35 cellular contexts compared by ENCODE assay signal in genomic region chr15:78868366-78868765, GRCh38.
"Had no signal": no experiment of that assay in that cellular context is flagged by ENCODE, and none has a peak within 500 bp of the region (broad histone marks: within the 10 kb centered on the region; RNA-seq: fewer than 3 reads in every experiment).

No MANE protein-coding gene starts in this region.

- ATAC-seq: activated CD8-positive, alpha-beta T cell treated with anti-CD3 and anti-CD28 coated beads for 36 hours; activated naive CD4-positive, alpha-beta T cell treated with anti-CD3 and anti-CD28 coated beads, Interleukin-2, amount 50 U/mL, for 72 hours; activated T-cell treated with anti-CD3 and anti-CD28 coated beads, Interleukin-2, amount 50 U/mL, for 4 hours; activated T-cell treated with anti-CD3 and anti-CD28 coated beads, Interleukin-2, amount 50 U/mL, for 72 hours; activated T-helper 17 cell treated with anti-CD3 and anti-CD28 coated beads, Interleukin-2, amount 50 U/mL, for 72 hours; body of pancreas had no signal

- H3K4me1 ChIP-seq: adrenal gland, breast epithelium had no signal

- H3K36me3 ChIP-seq: adrenal gland, breast epithelium had no signal

- H3K9me3 ChIP-seq: adrenal gland, body of pancreas, breast epithelium had no signal

- H3K27me3 Mint-ChIP-seq: activated B cell treated with CpG ODN at 0.5 μM for 24 hours; activated CD4-positive, alpha-beta memory T cell treated with anti-CD3 and anti-CD28 coated beads for 36 hours; activated CD8-positive, alpha-beta T cell treated with anti-CD3 and anti-CD28 coated beads for 36 hours; activated naive CD8-positive, alpha-beta T cell treated with anti-CD3 and anti-CD28 coated beads for 36 hours; activated T-helper 17 cell treated with anti-CD3 and anti-CD28 coated beads, Interleukin-2, amount 50 U/mL, for 72 hours had no signal

- H3K27ac Mint-ChIP-seq: activated B cell treated with CpG ODN at 0.5 μM for 24 hours; activated CD4-positive, alpha-beta memory T cell treated with anti-CD3 and anti-CD28 coated beads for 36 hours; activated CD4-positive, alpha-beta T cell treated with anti-CD3 and anti-CD28 coated beads, Interleukin-2, amount 10 ng/mL, durations not matched to agents 24 days and 14 days; activated CD8-positive, alpha-beta T cell treated with anti-CD3 and anti-CD28 coated beads for 36 hours; activated naive CD4-positive, alpha-beta T cell treated with anti-CD3 and anti-CD28 coated beads for 36 hours; activated naive CD4-positive, alpha-beta T cell treated with anti-CD3 and anti-CD28 coated beads, Interleukin-2, amount 50 U/mL, for 72 hours; activated naive CD8-positive, alpha-beta T cell treated with anti-CD3 and anti-CD28 coated beads for 36 hours; activated T-cell treated with anti-CD3 and anti-CD28 coated beads, Interleukin-2, amount 50 U/mL, for 72 hours; activated T-helper 1 cell treated with anti-CD3 and anti-CD28 coated beads, Interleukin-12 subunit alpha, Interleukin-12 subunit beta, Interleukin-2, Interleukin-4 antibody, amounts not matched to agents 30 ng/mL and 10 ng/mL and 1 ng/mL, durations not matched to agents 14 hours and 24 hours and 36 hours; activated T-helper 17 cell treated with anti-CD3 and anti-CD28 coated beads, Interleukin-2, amount 50 U/mL, for 72 hours; T-helper 1 cell treated with Interleukin-12 subunit alpha and Interleukin-12 subunit beta and Interleukin-4 antibody, amounts not matched to agents 30 μg/mL and 1 μg/mL, for 36 hours; T-helper 2 cell treated with Interferon-gamma antibody and Interleukin-4, amounts not matched to agents 5 μg/mL and 100 μg/mL, for 36 hours had no signal

- H3K4me3 Mint-ChIP-seq: activated B cell treated with CpG ODN at 0.5 μM for 24 hours; activated CD4-positive, alpha-beta memory T cell treated with anti-CD3 and anti-CD28 coated beads for 36 hours; activated CD4-positive, alpha-beta T cell treated with anti-CD3 and anti-CD28 coated beads, Interleukin-2, amount 10 ng/mL, durations not matched to agents 24 days and 14 days; activated CD8-positive, alpha-beta T cell treated with anti-CD3 and anti-CD28 coated beads for 36 hours; activated naive CD4-positive, alpha-beta T cell treated with anti-CD3 and anti-CD28 coated beads for 36 hours; activated naive CD8-positive, alpha-beta T cell treated with anti-CD3 and anti-CD28 coated beads for 36 hours; activated T-cell treated with anti-CD3 and anti-CD28 coated beads, Interleukin-2, amount 50 U/mL, for 4 hours; activated T-cell treated with anti-CD3 and anti-CD28 coated beads, Interleukin-2, amount 50 U/mL, for 72 hours; activated T-helper 1 cell treated with anti-CD3 and anti-CD28 coated beads, Interleukin-12 subunit alpha, Interleukin-12 subunit beta, Interleukin-2, Interleukin-4 antibody, amounts not matched to agents 30 ng/mL and 10 ng/mL and 1 ng/mL, durations not matched to agents 14 hours and 24 hours and 36 hours; activated T-helper 17 cell treated with anti-CD3 and anti-CD28 coated beads, Interleukin-2, amount 50 U/mL, for 72 hours; T-helper 1 cell treated with Interleukin-12 subunit alpha and Interleukin-12 subunit beta and Interleukin-4 antibody, amounts not matched to agents 30 μg/mL and 1 μg/mL, for 36 hours; T-helper 2 cell treated with Interferon-gamma antibody and Interleukin-4, amounts not matched to agents 5 μg/mL and 100 μg/mL, for 36 hours had no signal

- H3K4me3 ChIP-seq: adrenal gland, body of pancreas, breast epithelium had no signal

- H3K27me3 ChIP-seq: adrenal gland, body of pancreas, brain microvascular endothelial cell, breast epithelium had no signal

- DNase-seq: activated B cell treated with CpG ODN at 0.5 μM for 24 hours; activated CD4-positive, alpha-beta memory T cell treated with anti-CD3 and anti-CD28 coated beads for 36 hours; activated CD4-positive, alpha-beta T cell treated with anti-CD3 and anti-CD28 coated beads for 4 hours; activated CD4-positive, alpha-beta T cell treated with anti-CD3 and anti-CD28 coated beads, Interleukin-2, amount 10 ng/mL, durations not matched to agents 24 days and 14 days; activated CD4-positive, alpha-beta T cell treated with anti-CD3 and anti-CD28 coated beads, Interleukin-2, amount 50 U/mL, for 1 hour; activated CD4-positive, alpha-beta T cell treated with anti-CD3 and anti-CD28 coated beads, Interleukin-2, amount 50 U/mL, for 4 hours; activated CD4-positive, CD25-positive, alpha-beta regulatory T cell treated with anti-CD3 and anti-CD28 coated beads, Interleukin-2, amount 50 U/mL, for 72 hours; activated CD8-positive, alpha-beta memory T cell treated with anti-CD3 and anti-CD28 coated beads, Interleukin-2, amount 50 U/mL, for 4 hours; activated CD8-positive, alpha-beta T cell treated with anti-CD3 and anti-CD28 coated beads for 36 hours; activated effector memory CD4-positive, alpha-beta T cell treated with anti-CD3 and anti-CD28 coated beads, Interleukin-2, amount 50 U/mL, for 16 hours; activated gamma-delta T cell treated with Interleukin-2 at 50 U/mL for 16 hours; activated naive CD4-positive, alpha-beta T cell; activated naive CD4-positive, alpha-beta T cell treated with anti-CD3 and anti-CD28 coated beads for 36 hours; activated naive CD4-positive, alpha-beta T cell treated with anti-CD3 and anti-CD28 coated beads, Interleukin-2, amount 50 U/mL, for 16 hours; activated naive CD8-positive, alpha-beta T cell treated with anti-CD3 and anti-CD28 coated beads for 36 hours; activated T-cell treated with anti-CD3 and anti-CD28 coated beads for 4 hours; activated T-cell treated with anti-CD3 and anti-CD28 coated beads, Interleukin-2, amount 50 U/mL, for 1 hour; activated T-cell treated with anti-CD3 and anti-CD28 coated beads, Interleukin-2, amount 50 U/mL, for 4 hours; activated T-cell treated with anti-CD3 and anti-CD28 coated beads, Interleukin-2, amount 50 U/mL, for 72 hours; adrenal gland; amniotic stem cell; aorta; body of pancreas; brain microvascular endothelial cell; central memory CD4-positive, alpha-beta T cell; T-helper 1 cell; T-helper 2 cell; T-helper 9 cell had no signal

- H3K9me3 Mint-ChIP-seq: activated B cell treated with CpG ODN at 0.5 μM for 24 hours; activated CD4-positive, alpha-beta memory T cell treated with anti-CD3 and anti-CD28 coated beads for 36 hours; activated CD4-positive, alpha-beta T cell treated with anti-CD3 and anti-CD28 coated beads, Interleukin-2, amount 10 ng/mL, durations not matched to agents 24 days and 14 days; activated CD8-positive, alpha-beta T cell treated with anti-CD3 and anti-CD28 coated beads for 36 hours; activated naive CD4-positive, alpha-beta T cell treated with anti-CD3 and anti-CD28 coated beads for 36 hours; activated naive CD4-positive, alpha-beta T cell treated with anti-CD3 and anti-CD28 coated beads, Interleukin-2, amount 50 U/mL, for 72 hours; activated naive CD8-positive, alpha-beta T cell treated with anti-CD3 and anti-CD28 coated beads for 36 hours; activated T-cell treated with anti-CD3 and anti-CD28 coated beads, Interleukin-2, amount 50 U/mL, for 4 hours; activated T-cell treated with anti-CD3 and anti-CD28 coated beads, Interleukin-2, amount 50 U/mL, for 72 hours; activated T-helper 1 cell treated with anti-CD3 and anti-CD28 coated beads, Interleukin-12 subunit alpha, Interleukin-12 subunit beta, Interleukin-2, Interleukin-4 antibody, amounts not matched to agents 30 ng/mL and 10 ng/mL and 1 ng/mL, durations not matched to agents 14 hours and 24 hours and 36 hours; activated T-helper 17 cell treated with anti-CD3 and anti-CD28 coated beads, Interleukin-2, amount 50 U/mL, for 72 hours; T-helper 1 cell treated with Interleukin-12 subunit alpha and Interleukin-12 subunit beta and Interleukin-4 antibody, amounts not matched to agents 30 μg/mL and 1 μg/mL, for 36 hours; T-helper 2 cell treated with Interferon-gamma antibody and Interleukin-4, amounts not matched to agents 5 μg/mL and 100 μg/mL, for 36 hours had no signal

- H3K27ac ChIP-seq: adrenal gland, body of pancreas, brain microvascular endothelial cell, breast epithelium, VCaP had no signal

- H3K4me1 Mint-ChIP-seq: activated B cell treated with CpG ODN at 0.5 μM for 24 hours had no signal
